13 cellular contexts compared by ENCODE assay signal in the genomic region with DNA sequence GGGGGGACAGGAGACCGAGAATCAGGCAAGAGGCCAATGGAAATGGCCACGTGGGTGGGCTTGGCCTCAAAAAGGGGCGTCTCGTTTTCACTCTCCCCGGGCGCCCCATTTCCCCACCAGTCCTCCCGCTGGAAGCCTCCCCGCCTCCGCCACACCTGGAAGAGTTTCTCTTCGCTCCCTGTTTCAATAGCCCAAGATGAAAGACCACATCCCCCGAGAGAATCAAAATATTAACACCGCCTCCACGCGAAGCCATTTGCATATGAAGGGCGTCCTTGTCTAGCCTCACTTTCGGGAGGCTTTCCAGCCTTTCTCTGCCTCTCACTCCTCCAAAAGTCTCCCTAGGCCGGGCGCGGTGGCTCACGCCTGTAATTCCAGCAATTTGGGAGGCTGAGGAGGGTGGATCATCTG. TPM values are rescaled to one million over a fixed set of nuclear protein-coding genes. Genes with fewer than 3 reads are reported as not detected.
DNase-seq lines count a peak whose midpoint lies in the region; ATAC-seq and TF ChIP-seq lines count a peak whose summit lies in the region.
"Had no signal": no experiment of that assay in that cellular context is flagged by ENCODE, and none has a peak within 500 bp of the region (broad histone marks: within the 10 kb centered on the region; RNA-seq: fewer than 3 reads in every experiment).

No MANE protein-coding gene starts in this region.

- DNase-seq in GM10266 (ENCODE audit: extremely low spot score) (peak; percentile 53), endodermal cell (peak; percentile 74), osteocyte (ENCODE audit: extremely low spot score, unreplicated experiment) (no peak), lower lobe of right lung (no peak), activated gamma-delta T cell treated with Interleukin-2 at 50 U/mL for 16 hours (no peak)
- no peak for DNase-seq in Jurkat, Clone E6-1 (ENCODE audit: low read depth, low spot score)
- DNase-seq: DMS53, NCI-H226 had no signal

- H3K27me3 Mint-ChIP-seq in endodermal cell (ENCODE audit: insufficient read depth): peaks cover 46% of the 10 kb centered on the region
- no peaks in the 10 kb centered on the region for H3K27me3 Mint-ChIP-seq in osteocyte (ENCODE audit: unreplicated experiment)

- intact Hi-C loops in lower lobe of right lung (cut with DNase I): loop anchor here (10.0 kb wide), 1 partner anchor 88 kb away; no protein-coding TSS in a partner anchor

- TF ChIP-seq CTCF in GM10266 (IDR thresholded peaks at IDR 0.05; ENCODE audit: control insufficient read depth, insufficient read depth, low read depth, missing control alignments) (no peak), endodermal cell (conservative IDR thresholded peaks at IDR 0.05) (no peak), osteocyte (IDR thresholded peaks at IDR 0.05) (no peak), lower lobe of right lung (IDR thresholded peaks at IDR 0.05) (no peak)

- no peak overlapping the region for H3K9ac ChIP-seq in endodermal cell (ENCODE audit: extremely low read depth, low read length, poor library complexity, severe bottlenecking)
- H3K9ac ChIP-seq: KMS-11 had no signal

- H3K27ac ChIP-seq in endodermal cell (ENCODE audit: low read depth, low read length) (no peak overlapping the region), lower lobe of right lung (no peak overlapping the region)
- H3K27ac ChIP-seq: KMS-11, RWPE1, thyroid gland had no signal

- peak overlapping the region; percentile 40 for H3K4me3 ChIP-seq in Jurkat, Clone E6-1 (ENCODE audit: low read length)
- H3K4me3 ChIP-seq in endodermal cell (ENCODE audit: low read length) (peak overlapping the region; percentile 69), lower lobe of right lung (no peak overlapping the region)

- H3K4me1 ChIP-seq in endodermal cell (ENCODE audit: control insufficient read depth, insufficient read depth, low read length) (no peaks in the 10 kb centered on the region), lower lobe of right lung (peaks cover 20% of the 10 kb centered on the region)

- H3K27me3 ChIP-seq in endodermal cell (ENCODE audit: control insufficient read depth, insufficient read depth, low read length, poor library complexity, severe bottlenecking): peaks cover 20% of the 10 kb centered on the region
- H3K27me3 ChIP-seq in lower lobe of right lung (ENCODE audit: low read depth): peaks cover 58% of the 10 kb centered on the region
- H3K27me3 ChIP-seq: adrenal gland, thyroid gland had no signal

- H3K4me1 Mint-ChIP-seq in endodermal cell (peaks cover 13% of the 10 kb centered on the region), osteocyte (ENCODE audit: unreplicated experiment) (peaks cover 42% of the 10 kb centered on the region)

- H3K27ac Mint-ChIP-seq in endodermal cell: no peak overlapping the region
- peak overlapping the region; percentile 55 for H3K27ac Mint-ChIP-seq in osteocyte (ENCODE audit: unreplicated experiment)

- peak overlapping the region; percentile 76 for H3K4me3 Mint-ChIP-seq in endodermal cell
- H3K4me3 Mint-ChIP-seq in osteocyte (ENCODE audit: unreplicated experiment): peak overlapping the region; percentile 62

- peaks cover under 1% of the 10 kb centered on the region for H3K9me3 Mint-ChIP-seq in endodermal cell
- peaks cover 6% of the 10 kb centered on the region for H3K9me3 Mint-ChIP-seq in osteocyte (ENCODE audit: unreplicated experiment)

- H3K9me3 ChIP-seq in endodermal cell (ENCODE audit: control insufficient read depth, low read length) (no peaks in the 10 kb centered on the region), lower lobe of right lung (peaks cover 2% of the 10 kb centered on the region)
- H3K9me3 ChIP-seq: adrenal gland, thyroid gland had no signal

- no peaks in the 10 kb centered on the region for H3K36me3 Mint-ChIP-seq in endodermal cell (ENCODE audit: low read depth)
- no peaks in the 10 kb centered on the region for H3K36me3 Mint-ChIP-seq in osteocyte (ENCODE audit: unreplicated experiment)

- ATAC-seq in lower lobe of right lung (no peak), GM19328 (IDR thresholded peaks at IDR 0.05; ENCODE audit: unreplicated experiment) (no peak)

- no peaks in the 10 kb centered on the region for H3K36me3 ChIP-seq in endodermal cell (ENCODE audit: control insufficient read depth, insufficient read depth, low read length)
- H3K36me3 ChIP-seq in lower lobe of right lung: no peaks in the 10 kb centered on the region
- H3K36me3 ChIP-seq: adrenal gland, thyroid gland had no signal

- 16 to 22% methylated on average over 14 to 20 of the region's 20 CpGs for WGBS in endodermal cell (ENCODE audit: insufficient coverage in 1 of 2, insufficient read length in 1 of 2), 2 experiments

RNA-seq across cellular contexts. Expression of gene OLFM2, which starts 0.7 kb away (rescaled TPM):
- 17.1 TPM for polyA plus RNA-seq in Jurkat, Clone E6-1 (2012; ENCODE audit: insufficient read depth, insufficient read length)
- total RNA-seq in endodermal cell (10 to 100 TPM; 33.1 to 58.1 TPM), osteocyte (208 and 236 TPM in 2 replicates), lower lobe of right lung (8.5 TPM)
- polyA plus RNA-seq in endodermal cell (2013, experiment 1 of 2): 43.7 TPM
- 40.9 TPM for polyA plus RNA-seq in endodermal cell (2013, experiment 2 of 2)

Comparison
In these comparisons a context has a peak if more than half of its experiments do, and no peak if none do; other contexts are left out.
1. DNase-seq: peak in GM10266 (single experiment) and endodermal cell (single experiment); none in Jurkat, Clone E6-1 (single experiment), osteocyte (single experiment), lower lobe of right lung (single experiment) and activated gamma-delta T cell treated with Interleukin-2 at 50 U/mL for 16 hours (single experiment).